In the genomic region with DNA sequence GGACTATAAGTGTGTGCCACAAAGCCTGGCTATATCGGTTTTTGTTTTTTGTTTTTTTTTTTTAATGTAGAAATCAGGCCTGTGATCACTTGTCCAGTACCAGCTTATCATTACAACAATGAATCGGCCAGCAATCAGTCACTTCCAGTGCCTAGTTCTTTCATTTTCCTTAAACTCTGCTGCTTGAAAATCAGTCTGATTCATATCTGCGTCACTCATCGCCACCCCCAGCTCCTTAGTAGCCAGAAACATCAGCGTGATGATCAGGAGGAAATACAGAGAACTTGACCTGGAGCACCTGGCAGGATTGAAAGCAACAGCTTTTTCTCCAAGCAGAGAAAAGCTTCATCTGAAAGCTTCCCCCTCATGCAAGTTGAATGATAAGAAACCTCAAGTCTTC, we compare ENCODE assay signal across 15 cellular contexts.
DNase-seq lines count a peak whose midpoint lies in the region; ATAC-seq, FAIRE-seq and TF ChIP-seq lines count a peak whose summit lies in the region.
"Had no signal": no experiment of that assay in that cellular context is flagged by ENCODE, and none has a peak within 500 bp of the region (broad histone marks: within the 10 kb centered on the region; RNA-seq: fewer than 3 reads in every experiment).

No MANE protein-coding gene starts in this region.

- H3K4me3 ChIP-seq in A549, result peak overlapping the region; percentile 8; the same call in 2 of the 3 replicates
- H3K4me3 ChIP-seq in HepG2 (replicated peaks in 1 of 3; ENCODE audit: insufficient read depth in 1 of 3, low read depth in 2 of 3, low read length in 3 of 3), result no peak overlapping the region
- no peak overlapping the region for H3K4me3 ChIP-seq in endodermal cell (ENCODE audit: low read length)

- TF ChIP-seq CTCF in A549 (IDR thresholded peaks at IDR 0.05) (no peak), chondrocyte (IDR thresholded peaks at IDR 0.05) (no peak), HepG2 (CRISPR knock-in tag; IDR thresholded peaks at IDR 0.05) (no peak), endothelial cell (IDR thresholded peaks at IDR 0.05; ENCODE audit: unreplicated experiment) (no peak), endodermal cell (conservative IDR thresholded peaks at IDR 0.05) (no peak)

- H3K36me3 Mint-ChIP-seq in chondrocyte (ENCODE audit: low read depth), result peaks cover 35% of the 10 kb centered on the region
- H3K36me3 Mint-ChIP-seq in endothelial cell (ENCODE audit: low read depth, unreplicated experiment), result peaks cover 71% of the 10 kb centered on the region
- peaks cover 28% of the 10 kb centered on the region for H3K36me3 Mint-ChIP-seq in endodermal cell (ENCODE audit: low read depth)
- H3K36me3 Mint-ChIP-seq: naive B cell had no signal

- no peaks in the 10 kb centered on the region for H3K9me3 Mint-ChIP-seq in chondrocyte (ENCODE audit: low read depth)
- no peaks in the 10 kb centered on the region for H3K9me3 Mint-ChIP-seq in endothelial cell (ENCODE audit: unreplicated experiment)
- no peaks in the 10 kb centered on the region for H3K9me3 Mint-ChIP-seq in endodermal cell
- H3K9me3 Mint-ChIP-seq: activated T-cell treated with anti-CD3 and anti-CD28 coated beads, Interleukin-2, amount 50 U/mL, for 4 hours; naive B cell had no signal

- H3K27me3 Mint-ChIP-seq in chondrocyte (ENCODE audit: low read depth), result no peaks in the 10 kb centered on the region
- peaks cover 4% of the 10 kb centered on the region for H3K27me3 Mint-ChIP-seq in endothelial cell (ENCODE audit: unreplicated experiment)
- H3K27me3 Mint-ChIP-seq in endodermal cell (ENCODE audit: insufficient read depth), result no peaks in the 10 kb centered on the region
- H3K27me3 Mint-ChIP-seq: naive B cell had no signal

- no peak for TF ChIP-seq POLR2A in A549 (IDR thresholded peaks at IDR 0.05; ENCODE audit: low read length)
- no peak for TF ChIP-seq POLR2A in HepG2 (IDR thresholded peaks at IDR 0.05; ENCODE audit: insufficient read depth in 1 of 2, low read depth in 2 of 2, low read length in 2 of 2)

- CTCF ChIA-PET in A549 (lab: Yijun Ruan, JAX) (interaction anchor here (0.9 to 3.3 kb wide), 8 partner anchors 9 to 173 kb away, joined by 3 to 21 read pairs (median 4); no protein-coding TSS in a partner anchor), HepG2 (lab: Yijun Ruan, JAX; ENCODE audit: low intra/inter-chr PET ratio, low total read pairs) (no interaction called here)

- H2AFZ ChIP-seq in HepG2 (ENCODE audit: low read length), result no peak overlapping the region

- peak; percentile 56 for FAIRE-seq in A549 (lab: Jason Lieb, UNC)
- no peak for FAIRE-seq in HepG2 (lab: Jason Lieb, UNC)
- FAIRE-seq: endometrium had no signal

- peak; percentile 62 to 70 for ATAC-seq in A549
- ATAC-seq in HepG2, result no peak
- ATAC-seq in HG03039 (IDR thresholded peaks at IDR 0.05; ENCODE audit: unreplicated experiment), result no peak
- ATAC-seq: activated T-cell treated with anti-CD3 and anti-CD28 coated beads, Interleukin-2, amount 50 U/mL, for 4 hours had no signal

- H3K79me2 ChIP-seq in HepG2 (ENCODE audit: insufficient read depth, low read length), result peaks cover 32% of the 10 kb centered on the region

- DNase-seq in A549 (ENCODE audit: low read depth in 1 of 2, low spot score in 1 of 2), result peak; percentile 70 to 84
- DNase-seq in M059J (ENCODE audit: low read depth), result peak; percentile 72
- DNase-seq in chondrocyte (ENCODE audit: low spot score), result no peak
- no peak for DNase-seq in HepG2 (ENCODE audit: low spot score)
- no peak for DNase-seq in NCI-H1436 treated with DMSO at 0.1 percent for 48 hours (lab: John Stamatoyannopoulos, UW)
- no peak for DNase-seq in endothelial cell (ENCODE audit: low spot score)
- no peak for DNase-seq in endodermal cell
- DNase-seq: activated CD4-positive, alpha-beta T cell treated with anti-CD3 and anti-CD28 coated beads for 4 hours; activated T-cell treated with anti-CD3 and anti-CD28 coated beads, Interleukin-2, amount 50 U/mL, for 4 hours; aorta; H7; naive B cell; NCI-H2107 had no signal

- in situ Hi-C loops in HepG2 (cut with HindIII; ENCODE audit: extremely low pct_ligation_motif_present, low pct_unique_long_range_greater_than_20kb), result no loop called here

- no peaks in the 10 kb centered on the region for H3K9me3 ChIP-seq in A549
- H3K9me3 ChIP-seq in HepG2 (ENCODE audit: low read length), result no peaks in the 10 kb centered on the region
- no peaks in the 10 kb centered on the region for H3K9me3 ChIP-seq in endodermal cell (ENCODE audit: control insufficient read depth, low read length)

- H3K27ac ChIP-seq in A549 (peak overlapping the region; percentile 89 to 98), HepG2 (ENCODE audit: extremely low read length, insufficient read depth, low read length) (peak overlapping the region; percentile 39), endodermal cell (ENCODE audit: low read depth, low read length) (no peak overlapping the region)

- 1% methylated on average over 5 of the region's 5 CpGs for WGBS in A549 (ENCODE audit: missing lambda C conversion rate)
- 92% methylated on average over 5 of the region's 5 CpGs for WGBS in HepG2 (ENCODE audit: low lambda C conversion rate)
- WGBS in endodermal cell (ENCODE audit: insufficient coverage in 1 of 2, insufficient read length in 1 of 2), 2 experiments, result 95 to 97% methylated on average over 4 to 5 of the region's 5 CpGs

- H3K9ac ChIP-seq in HepG2 (ENCODE audit: insufficient read depth, low read depth, low read length), result no peak overlapping the region
- no peak overlapping the region for H3K9ac ChIP-seq in endodermal cell (ENCODE audit: extremely low read depth, low read length, poor library complexity, severe bottlenecking)

- peaks cover 37% of the 10 kb centered on the region for H3K4me1 Mint-ChIP-seq in chondrocyte (ENCODE audit: low read depth)
- H3K4me1 Mint-ChIP-seq in endothelial cell (ENCODE audit: unreplicated experiment), result peaks cover 36% of the 10 kb centered on the region
- peaks cover 13% of the 10 kb centered on the region for H3K4me1 Mint-ChIP-seq in endodermal cell

- TF ChIP-seq RAD21 in A549 (conservative IDR thresholded peaks at IDR 0.05 in 1 of 2, IDR thresholded peaks at IDR 0.05 in 1 of 2) (peak; percentile 12 to 27; a peak in 2 of 5 replicates), HepG2 (CRISPR knock-in tag; IDR thresholded peaks at IDR 0.05) (no peak)

- H3K4me2 ChIP-seq in A549 (peak overlapping the region; percentile 75), HepG2 (ENCODE audit: low read depth, low read length) (no peak overlapping the region)

- no TSS peak for BruUV-seq in HepG2 (replicated peaks; lab: Mats Ljungman, UMichigan)

- intact Hi-C loops in HepG2 (cut with micrococcal nuclease; ENCODE audit: unreplicated experiment), result loop anchor here (5.0 kb wide), 1 partner anchor 46 kb away; no protein-coding TSS in a partner anchor

- H3K36me3 ChIP-seq in HepG2 (replicated peaks in 1 of 2; ENCODE audit: control insufficient read depth in 1 of 2, insufficient read depth in 2 of 2, low read length in 2 of 2), result peaks cover 16 to 56% of the 10 kb centered on the region in 2 experiments
- H3K36me3 ChIP-seq in endodermal cell (ENCODE audit: control insufficient read depth, insufficient read depth, low read length), result peaks cover 20% of the 10 kb centered on the region

- peak overlapping the region; percentile 56 for H3K27ac Mint-ChIP-seq in chondrocyte (ENCODE audit: unreplicated experiment)
- no peak overlapping the region for H3K27ac Mint-ChIP-seq in endothelial cell (ENCODE audit: unreplicated experiment)
- no peak overlapping the region for H3K27ac Mint-ChIP-seq in endodermal cell

- POLR2A ChIA-PET in A549 (lab: Yijun Ruan, JAX), result interaction anchor here (0.6 to 4.0 kb wide), 6 partner anchors 27 to 519 kb away, joined by 3 to 52 read pairs (median 4); a partner anchor contains a TSS
- POLR2A ChIA-PET in HepG2 (lab: Yijun Ruan, JAX), result interaction anchor here (1.0 to 2.5 kb wide), 6 partner anchors 9 to 135 kb away, joined by 3 to 49 read pairs (median 7); no protein-coding TSS in a partner anchor

- no peak overlapping the region for H3K4me3 Mint-ChIP-seq in chondrocyte (ENCODE audit: unreplicated experiment)
- no peak overlapping the region for H3K4me3 Mint-ChIP-seq in endothelial cell (ENCODE audit: unreplicated experiment)
- H3K4me3 Mint-ChIP-seq in endodermal cell, result no peak overlapping the region
- H3K4me3 Mint-ChIP-seq: activated T-cell treated with anti-CD3 and anti-CD28 coated beads, Interleukin-2, amount 50 U/mL, for 4 hours; naive B cell had no signal

- H4K20me1 ChIP-seq in HepG2 (ENCODE audit: insufficient read depth, low read length), result no peaks in the 10 kb centered on the region

- TF ChIP-seq EP300 in A549 (IDR thresholded peaks at IDR 0.05) (no peak; a peak in 1 of 5 replicates), HepG2 (IDR thresholded peaks at IDR 0.05; ENCODE audit: low read depth in 2 of 2, low read length in 2 of 2) (no peak), HepG2 (CRISPR knock-in tag; IDR thresholded peaks at IDR 0.05; ENCODE audit: borderline replicate concordance) (no peak)

- H3K4me1 ChIP-seq in A549, result peaks cover 65% of the 10 kb centered on the region
- H3K4me1 ChIP-seq in HepG2 (ENCODE audit: insufficient read depth, low read length), result peaks cover 60% of the 10 kb centered on the region
- peaks cover 4% of the 10 kb centered on the region for H3K4me1 ChIP-seq in endodermal cell (ENCODE audit: control insufficient read depth, insufficient read depth, low read length)

- H3K27me3 ChIP-seq in HepG2 (ENCODE audit: control insufficient read depth in 1 of 2, insufficient read depth in 2 of 2, low read length in 2 of 2) (no peaks in the 10 kb centered on the region), endodermal cell (ENCODE audit: control insufficient read depth, insufficient read depth, low read length, poor library complexity, severe bottlenecking) (no peaks in the 10 kb centered on the region)

TF ChIP-seq in A549, 52 proteins besides CTCF, POLR2A, EP300 and RAD21 (continues in another document):
- TF ChIP-seq, protein P1, sequence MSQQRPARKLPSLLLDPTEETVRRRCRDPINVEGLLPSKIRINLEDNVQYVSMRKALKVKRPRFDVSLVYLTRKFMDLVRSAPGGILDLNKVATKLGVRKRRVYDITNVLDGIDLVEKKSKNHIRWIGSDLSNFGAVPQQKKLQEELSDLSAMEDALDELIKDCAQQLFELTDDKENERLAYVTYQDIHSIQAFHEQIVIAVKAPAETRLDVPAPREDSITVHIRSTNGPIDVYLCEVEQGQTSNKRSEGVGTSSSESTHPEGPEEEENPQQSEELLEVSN (IDR thresholded peaks at IDR 0.05; ENCODE audit: borderline replicate concordance, low read depth), result no peak
- peak; percentile 57; the same call in 1 of the 2 replicates for TF ChIP-seq GATA3 (IDR thresholded peaks at IDR 0.05; ENCODE audit: borderline replicate concordance)

TF ChIP-seq in HepG2, 621 proteins besides CTCF, POLR2A, EP300 and RAD21 (continues in another document):
- TF ChIP-seq, protein P2, sequence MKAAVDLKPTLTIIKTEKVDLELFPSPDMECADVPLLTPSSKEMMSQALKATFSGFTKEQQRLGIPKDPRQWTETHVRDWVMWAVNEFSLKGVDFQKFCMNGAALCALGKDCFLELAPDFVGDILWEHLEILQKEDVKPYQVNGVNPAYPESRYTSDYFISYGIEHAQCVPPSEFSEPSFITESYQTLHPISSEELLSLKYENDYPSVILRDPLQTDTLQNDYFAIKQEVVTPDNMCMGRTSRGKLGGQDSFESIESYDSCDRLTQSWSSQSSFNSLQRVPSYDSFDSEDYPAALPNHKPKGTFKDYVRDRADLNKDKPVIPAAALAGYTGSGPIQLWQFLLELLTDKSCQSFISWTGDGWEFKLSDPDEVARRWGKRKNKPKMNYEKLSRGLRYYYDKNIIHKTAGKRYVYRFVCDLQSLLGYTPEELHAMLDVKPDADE (CRISPR knock-in tag; IDR thresholded peaks at IDR 0.05), result no peak

Comparison
In these comparisons a context has a peak if more than half of its experiments do, and no peak if none do; other contexts are left out.
1. ATAC-seq: peak in A549 (2 of 2); none in HepG2 (single experiment) and HG03039 (single experiment).
2. DNase-seq: peak in A549 (2 of 2) and M059J (single experiment); none in chondrocyte (single experiment), HepG2 (single experiment), NCI-H1436 treated with DMSO at 0.1 percent for 48 hours (single experiment), endothelial cell (single experiment) and endodermal cell (single experiment).